ENCODE assay signal across 1 cellular context in the genomic region with DNA sequence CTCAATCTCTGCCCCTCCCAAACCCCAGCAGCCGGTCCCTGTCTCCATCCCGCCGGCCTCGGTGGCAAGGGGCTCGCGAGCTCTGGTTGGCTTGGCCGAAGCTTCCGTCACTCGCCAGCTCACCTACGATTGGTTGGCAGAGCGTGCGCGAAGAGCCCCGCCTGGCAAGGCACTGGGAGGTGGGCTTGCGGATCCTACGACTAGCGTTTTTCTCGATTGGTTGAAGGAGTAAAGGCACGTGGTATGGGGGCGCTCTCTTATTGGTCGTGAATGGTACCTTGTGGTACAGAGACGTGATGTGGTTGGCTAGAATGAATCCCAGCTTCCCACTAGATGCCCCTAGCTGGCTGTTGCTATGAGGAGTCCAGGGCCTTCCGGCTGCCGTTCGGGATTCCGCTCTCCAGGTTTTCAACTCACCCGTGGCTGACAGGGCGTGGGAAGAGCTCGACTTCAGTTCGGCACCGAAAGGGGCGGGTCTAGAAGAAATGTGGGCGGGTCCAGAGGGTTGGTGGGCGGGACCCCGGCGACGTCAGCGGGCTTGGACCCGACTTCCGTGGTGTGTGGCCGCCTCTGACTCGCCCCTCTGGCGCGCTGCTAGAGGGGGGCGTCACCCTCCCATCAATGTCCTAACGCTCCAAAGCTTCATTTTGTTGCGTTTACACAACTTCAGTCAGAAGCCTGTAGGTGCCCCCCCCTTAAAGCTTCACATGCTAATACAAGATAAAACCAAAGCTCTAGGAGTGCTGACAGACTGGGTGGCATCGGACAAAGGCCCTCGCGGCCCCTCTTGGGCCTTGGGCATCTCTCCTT.
TF ChIP-seq lines count a peak whose summit lies in the region.

No MANE protein-coding gene starts in this region.

TF ChIP-seq in SK-N-SH, 30 proteins besides CTCF, POLR2A, EP300 and RAD21 (continued from another document):
- TF ChIP-seq REST (IDR thresholded peaks at IDR 0.05; ENCODE audit: low read depth, low read length) = no peak
- peak; percentile 2; the same call in 1 of the 2 replicates for TF ChIP-seq RCOR1 (IDR thresholded peaks at IDR 0.05; ENCODE audit: low read length)
- TF ChIP-seq, protein P1, sequence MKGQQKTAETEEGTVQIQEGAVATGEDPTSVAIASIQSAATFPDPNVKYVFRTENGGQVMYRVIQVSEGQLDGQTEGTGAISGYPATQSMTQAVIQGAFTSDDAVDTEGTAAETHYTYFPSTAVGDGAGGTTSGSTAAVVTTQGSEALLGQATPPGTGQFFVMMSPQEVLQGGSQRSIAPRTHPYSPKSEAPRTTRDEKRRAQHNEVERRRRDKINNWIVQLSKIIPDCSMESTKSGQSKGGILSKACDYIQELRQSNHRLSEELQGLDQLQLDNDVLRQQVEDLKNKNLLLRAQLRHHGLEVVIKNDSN (IDR thresholded peaks at IDR 0.05; ENCODE audit: borderline replicate concordance, low read depth) = peak; percentile 94
- peak; percentile 64 for TF ChIP-seq PBX3 (IDR thresholded peaks at IDR 0.05)
- peak; percentile 78 for TF ChIP-seq MXI1 (IDR thresholded peaks at IDR 0.05; ENCODE audit: low read depth, low read length)
- TF ChIP-seq ELF1 (IDR thresholded peaks at IDR 0.05) = peak; percentile 77
- TF ChIP-seq, protein P2, sequence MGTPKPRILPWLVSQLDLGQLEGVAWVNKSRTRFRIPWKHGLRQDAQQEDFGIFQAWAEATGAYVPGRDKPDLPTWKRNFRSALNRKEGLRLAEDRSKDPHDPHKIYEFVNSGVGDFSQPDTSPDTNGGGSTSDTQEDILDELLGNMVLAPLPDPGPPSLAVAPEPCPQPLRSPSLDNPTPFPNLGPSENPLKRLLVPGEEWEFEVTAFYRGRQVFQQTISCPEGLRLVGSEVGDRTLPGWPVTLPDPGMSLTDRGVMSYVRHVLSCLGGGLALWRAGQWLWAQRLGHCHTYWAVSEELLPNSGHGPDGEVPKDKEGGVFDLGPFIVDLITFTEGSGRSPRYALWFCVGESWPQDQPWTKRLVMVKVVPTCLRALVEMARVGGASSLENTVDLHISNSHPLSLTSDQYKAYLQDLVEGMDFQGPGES (IDR thresholded peaks at IDR 0.05; ENCODE audit: low read depth, low read length) = peak; percentile 74
